1 cellular context compared by ENCODE assay signal in the genomic region with DNA sequence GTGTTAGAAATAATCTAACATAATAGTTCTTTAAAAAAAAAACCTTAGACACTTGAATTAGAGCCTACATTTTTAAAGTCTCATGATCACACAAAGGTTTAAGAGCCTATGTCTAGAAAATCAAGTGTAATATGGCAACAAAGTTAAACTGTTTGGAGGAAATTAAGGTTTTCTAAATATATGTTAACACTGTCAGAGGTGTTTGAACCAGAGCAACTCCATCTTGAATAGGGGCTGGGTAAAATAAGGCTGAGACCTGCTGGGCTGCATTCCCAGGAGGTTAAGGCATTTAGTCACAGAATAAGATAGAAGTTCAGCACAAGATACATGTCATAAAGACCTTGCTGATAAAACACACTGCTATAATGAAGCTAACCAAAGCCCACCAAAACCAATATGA.
TF ChIP-seq lines count a peak whose summit lies in the region.

No MANE protein-coding gene starts in this region.

TF ChIP-seq in A549, 52 proteins besides CTCF, POLR2A, EP300 and RAD21 (continued from another document):
- no peak for TF ChIP-seq REST (IDR thresholded peaks at IDR 0.05)
TF ChIP-seq in A549: peak in this region for 2.
